Comparison of ENCODE assay signal across 1 cellular context in the genomic region with DNA sequence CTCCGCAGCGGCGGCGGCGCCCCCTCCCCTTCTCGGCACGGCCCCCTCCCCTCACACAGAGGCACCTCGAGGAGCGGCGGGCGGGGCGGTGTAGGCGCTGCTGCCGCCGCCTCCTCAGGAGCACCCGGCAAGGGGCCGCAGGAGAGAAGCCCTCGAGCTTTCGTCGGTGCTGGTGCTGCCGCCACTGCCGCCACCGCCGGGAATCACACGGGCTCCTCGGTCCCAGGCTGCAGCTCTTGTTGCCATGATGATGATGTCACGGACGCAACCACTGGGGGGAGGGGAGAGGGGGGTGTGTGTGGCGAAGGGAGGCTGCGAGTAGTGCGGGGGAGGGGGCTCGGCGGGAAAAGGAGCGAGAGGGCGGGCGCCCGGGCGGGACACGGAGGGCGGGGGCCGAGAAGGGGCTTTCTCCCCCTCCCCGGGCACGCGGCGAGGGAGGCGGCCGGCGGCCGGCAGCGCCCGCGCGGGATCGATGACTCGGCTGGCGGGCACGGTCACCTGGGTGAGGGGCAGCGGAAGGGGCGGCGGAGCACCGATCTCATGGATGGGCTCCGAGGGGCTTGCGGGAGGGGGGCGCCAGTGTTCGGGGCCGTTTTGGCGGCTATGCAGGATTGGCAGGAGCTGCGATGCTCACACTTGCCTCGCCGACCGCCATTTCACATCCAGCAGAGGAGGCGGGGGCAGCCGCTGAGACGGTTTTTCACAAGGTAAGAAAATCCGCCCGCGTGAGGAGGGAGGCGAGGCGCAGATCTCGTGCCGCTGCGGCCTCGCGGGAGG.
TF ChIP-seq lines count a peak whose summit lies in the region.

TSS of gene REV3L (minus strand) at position 260 of the 777 bp plus-strand sequence. CDS start 330 bp downstream, outside the sequence.

TF ChIP-seq in SK-N-SH, 30 proteins besides CTCF, POLR2A, EP300 and RAD21 (continued from another document):
- TF ChIP-seq IRF3 (IDR thresholded peaks at IDR 0.05; ENCODE audit: low read depth, low read length): no peak
- no peak; the same call in 1 of the 2 replicates for TF ChIP-seq ELF1 (IDR thresholded peaks at IDR 0.05)
- peak; percentile 70 for TF ChIP-seq MAX (IDR thresholded peaks at IDR 0.05; ENCODE audit: low read depth)
- peak; percentile 22; the same call in 1 of the 2 replicates for TF ChIP-seq RXRA (IDR thresholded peaks at IDR 0.05; ENCODE audit: borderline replicate concordance, low read depth)
- TF ChIP-seq RCOR1 (IDR thresholded peaks at IDR 0.05; ENCODE audit: low read length): no peak
- TF ChIP-seq SMC3 (IDR thresholded peaks at IDR 0.05; ENCODE audit: low read depth, low read length): peak; percentile 15; the same call in 1 of the 2 replicates
- TF ChIP-seq POLR2AphosphoS5 (IDR thresholded peaks at IDR 0.05; ENCODE audit: low read depth, low read length): peak; percentile 66
- TF ChIP-seq, protein P1, sequence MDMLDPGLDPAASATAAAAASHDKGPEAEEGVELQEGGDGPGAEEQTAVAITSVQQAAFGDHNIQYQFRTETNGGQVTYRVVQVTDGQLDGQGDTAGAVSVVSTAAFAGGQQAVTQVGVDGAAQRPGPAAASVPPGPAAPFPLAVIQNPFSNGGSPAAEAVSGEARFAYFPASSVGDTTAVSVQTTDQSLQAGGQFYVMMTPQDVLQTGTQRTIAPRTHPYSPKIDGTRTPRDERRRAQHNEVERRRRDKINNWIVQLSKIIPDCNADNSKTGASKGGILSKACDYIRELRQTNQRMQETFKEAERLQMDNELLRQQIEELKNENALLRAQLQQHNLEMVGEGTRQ (IDR thresholded peaks at IDR 0.05; ENCODE audit: borderline replicate concordance, low read depth, low read length): no peak
- peak; percentile 96 for TF ChIP-seq CHD2 (IDR thresholded peaks at IDR 0.05; ENCODE audit: low read length, partially characterized antibody)
- TF ChIP-seq TAF1 (IDR thresholded peaks at IDR 0.05; ENCODE audit: borderline replicate concordance, low read depth, low read length): peak; percentile 78
- no peak for TF ChIP-seq JUND (IDR thresholded peaks at IDR 0.05)
- TF ChIP-seq NFIC (IDR thresholded peaks at IDR 0.05; ENCODE audit: borderline replicate concordance): peak; percentile 3; the same call in 1 of the 2 replicates
- TF ChIP-seq YY1 (IDR thresholded peaks at IDR 0.05; ENCODE audit: low read depth): peak; percentile 72
- TF ChIP-seq, protein P2, sequence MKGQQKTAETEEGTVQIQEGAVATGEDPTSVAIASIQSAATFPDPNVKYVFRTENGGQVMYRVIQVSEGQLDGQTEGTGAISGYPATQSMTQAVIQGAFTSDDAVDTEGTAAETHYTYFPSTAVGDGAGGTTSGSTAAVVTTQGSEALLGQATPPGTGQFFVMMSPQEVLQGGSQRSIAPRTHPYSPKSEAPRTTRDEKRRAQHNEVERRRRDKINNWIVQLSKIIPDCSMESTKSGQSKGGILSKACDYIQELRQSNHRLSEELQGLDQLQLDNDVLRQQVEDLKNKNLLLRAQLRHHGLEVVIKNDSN (IDR thresholded peaks at IDR 0.05; ENCODE audit: borderline replicate concordance, low read depth): peak; percentile 69; the same call in 1 of the 2 replicates
- TF ChIP-seq FOXJ3 (CRISPR knock-in tag; IDR thresholded peaks at IDR 0.05): no peak
- TF ChIP-seq FOXM1 (IDR thresholded peaks at IDR 0.05; ENCODE audit: low read depth): 0 out of 2 replicates have a peak, but pooled peaks have one; percentile 34
- TF ChIP-seq EZH2phosphoT487 (IDR thresholded peaks at IDR 0.05; ENCODE audit: borderline replicate concordance, low read depth): no peak
- no peak for TF ChIP-seq NRF1 (IDR thresholded peaks at IDR 0.05; ENCODE audit: low read depth, low read length)
- TF ChIP-seq GABPA (IDR thresholded peaks at IDR 0.05; ENCODE audit: low read depth): peak; percentile 35
- TF ChIP-seq, protein P3, sequence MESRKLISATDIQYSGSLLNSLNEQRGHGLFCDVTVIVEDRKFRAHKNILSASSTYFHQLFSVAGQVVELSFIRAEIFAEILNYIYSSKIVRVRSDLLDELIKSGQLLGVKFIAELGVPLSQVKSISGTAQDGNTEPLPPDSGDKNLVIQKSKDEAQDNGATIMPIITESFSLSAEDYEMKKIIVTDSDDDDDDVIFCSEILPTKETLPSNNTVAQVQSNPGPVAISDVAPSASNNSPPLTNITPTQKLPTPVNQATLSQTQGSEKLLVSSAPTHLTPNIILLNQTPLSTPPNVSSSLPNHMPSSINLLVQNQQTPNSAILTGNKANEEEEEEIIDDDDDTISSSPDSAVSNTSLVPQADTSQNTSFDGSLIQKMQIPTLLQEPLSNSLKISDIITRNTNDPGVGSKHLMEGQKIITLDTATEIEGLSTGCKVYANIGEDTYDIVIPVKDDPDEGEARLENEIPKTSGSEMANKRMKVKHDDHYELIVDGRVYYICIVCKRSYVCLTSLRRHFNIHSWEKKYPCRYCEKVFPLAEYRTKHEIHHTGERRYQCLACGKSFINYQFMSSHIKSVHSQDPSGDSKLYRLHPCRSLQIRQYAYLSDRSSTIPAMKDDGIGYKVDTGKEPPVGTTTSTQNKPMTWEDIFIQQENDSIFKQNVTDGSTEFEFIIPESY (IDR thresholded peaks at IDR 0.05; ENCODE audit: borderline replicate concordance, low read depth): peak; percentile 90; the same call in 1 of the 2 replicates
- no peak for TF ChIP-seq TEAD4 (IDR thresholded peaks at IDR 0.05; ENCODE audit: borderline replicate concordance, insufficient read depth)
- TF ChIP-seq GATA2 (CRISPR knock-in tag; IDR thresholded peaks at IDR 0.05): no peak
- no peak for TF ChIP-seq FOSL2 (IDR thresholded peaks at IDR 0.05; ENCODE audit: borderline replicate concordance, low read depth)
- TF ChIP-seq PBX3 (IDR thresholded peaks at IDR 0.05): no peak
- TF ChIP-seq RFX5 (IDR thresholded peaks at IDR 0.05; ENCODE audit: low read length): peak; percentile 90
- peak; percentile 30 for TF ChIP-seq TCF12 (IDR thresholded peaks at IDR 0.05)
- TF ChIP-seq SIN3A (IDR thresholded peaks at IDR 0.05; ENCODE audit: borderline replicate concordance, low read depth, low read length): no peak
